Comparison of ENCODE assay signal across 19 cellular contexts in the genomic region with DNA sequence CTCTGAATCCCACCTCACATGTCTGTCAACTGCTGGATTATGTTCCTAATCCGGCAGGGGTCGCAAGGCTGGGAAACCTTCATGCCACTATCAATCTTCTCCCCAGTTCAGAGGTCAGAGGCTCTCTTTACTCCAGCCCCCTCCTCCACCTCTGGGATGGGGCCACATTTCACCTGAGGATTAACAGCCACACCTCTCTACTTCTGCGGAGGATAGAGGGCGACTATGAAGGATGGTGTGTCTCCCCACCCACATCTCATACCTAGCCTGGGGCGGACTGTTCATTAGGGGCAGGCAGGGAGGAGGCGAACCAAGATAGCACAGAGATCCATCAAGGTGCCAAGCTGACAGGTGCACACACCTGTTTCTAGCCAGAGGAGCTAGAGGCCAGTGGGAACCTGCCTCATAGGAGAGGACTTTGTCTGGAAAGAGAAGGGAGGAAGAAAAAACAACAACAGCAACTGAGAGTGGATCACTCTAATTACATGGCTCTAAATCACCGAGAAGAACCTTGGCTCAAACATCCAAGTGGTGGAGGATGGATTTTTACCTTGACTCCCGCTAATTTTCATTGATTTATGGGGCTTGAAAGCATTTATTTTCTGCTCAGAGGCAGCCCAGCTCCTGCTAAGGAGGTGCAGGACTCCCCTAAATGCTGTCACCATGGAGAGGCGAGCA. TPM values are rescaled to one million over a fixed set of nuclear protein-coding genes. Genes with fewer than 3 reads are reported as not detected.
A peak's percentile ranks its signal among the peaks of the same experiment; 100 is the strongest.
DNase-seq lines count a peak whose midpoint lies in the region; ATAC-seq and TF ChIP-seq lines count a peak whose summit lies in the region.
"Had no signal": no experiment of that assay in that cellular context is flagged by ENCODE, and none has a peak within 500 bp of the region (broad histone marks: within the 10 kb centered on the region; RNA-seq: fewer than 3 reads in every experiment).

No MANE protein-coding gene starts in this region.

- H3K4me3 Mint-ChIP-seq in CD8-positive, alpha-beta T cell = no peak overlapping the region
- H3K4me3 Mint-ChIP-seq: CD4-positive, alpha-beta T cell had no signal

- no TSS peak for BruUV-seq in OCI-LY7 (replicated peaks; lab: Mats Ljungman, UMichigan)

- no peak overlapping the region for H3K27ac ChIP-seq in CD8-positive, alpha-beta T cell (ENCODE audit: low read depth, low read length)
- H3K27ac ChIP-seq in HUES6 (ENCODE audit: low read depth, low read length) (no peak overlapping the region), OCI-LY7 (ENCODE audit: low read depth, low read length, poor library complexity, severe bottlenecking) (peak overlapping the region; percentile 78), mesodermal cell (ENCODE audit: low read depth, low read length, severe bottlenecking) (peak overlapping the region; percentile 77)
- H3K27ac ChIP-seq: esophagus muscularis mucosa had no signal

- no peaks in the 10 kb centered on the region for H4K20me1 ChIP-seq in OCI-LY7 (ENCODE audit: insufficient read depth, low read length)

- H3K79me2 ChIP-seq in OCI-LY7 (ENCODE audit: insufficient read depth, low read depth, low read length) = no peaks in the 10 kb centered on the region

- peak overlapping the region; percentile 42 for H3K4me2 ChIP-seq in OCI-LY7 (ENCODE audit: low read length)

- intact Hi-C loops in CD8-positive, alpha-beta T cell (cut with DNase I, micrococcal nuclease) = no loop called here
- intact Hi-C loops in OCI-LY7 (cut with micrococcal nuclease; ENCODE audit: unreplicated experiment) = no loop called here

- POLR2A ChIA-PET in CD8-positive, alpha-beta T cell (lab: Charles Lee) = no interaction called here
- POLR2A ChIA-PET in OCI-LY7 (lab: Charles Lee) = interaction anchor here (0.6 to 1.4 kb wide), 5 partner anchors 12 to 81 kb away, joined by 3 to 6 read pairs (median 3); no protein-coding TSS in a partner anchor

- no peak for TF ChIP-seq CTCF in CD8-positive, alpha-beta T cell (IDR thresholded peaks at IDR 0.05)
- no peak for TF ChIP-seq CTCF in OCI-LY7 (conservative IDR thresholded peaks at IDR 0.05; ENCODE audit: low read length)

- no peaks in the 10 kb centered on the region for H3K36me3 ChIP-seq in CD8-positive, alpha-beta T cell (ENCODE audit: insufficient read depth, low read length)
- H3K36me3 ChIP-seq in HUES6 (ENCODE audit: control insufficient read depth, insufficient read depth, low read length) (no peaks in the 10 kb centered on the region), OCI-LY7 (ENCODE audit: insufficient read depth, low read length) (no peaks in the 10 kb centered on the region), mesodermal cell (ENCODE audit: control insufficient read depth, insufficient read depth, low read length) (no peaks in the 10 kb centered on the region)
- H3K36me3 ChIP-seq: esophagus muscularis mucosa had no signal

- no peak for ATAC-seq in CD8-positive, alpha-beta T cell
- no peak for ATAC-seq in HG03565 (IDR thresholded peaks at IDR 0.05; ENCODE audit: unreplicated experiment)

- H3K36me3 Mint-ChIP-seq in CD8-positive, alpha-beta T cell = no peaks in the 10 kb centered on the region
- H3K36me3 Mint-ChIP-seq: activated naive CD4-positive, alpha-beta T cell treated with anti-CD3 and anti-CD28 coated beads, Interleukin-2, amount 50 U/mL, for 72 hours had no signal

- CTCF ChIA-PET in CD8-positive, alpha-beta T cell (lab: Charles Lee) = interaction anchor here (0.8 to 2.2 kb wide), 9 partner anchors 11 to 141 kb away, joined by 3 to 8 read pairs (median 4); no protein-coding TSS in a partner anchor
- CTCF ChIA-PET in OCI-LY7 (lab: Charles Lee; ENCODE audit: unreplicated experiment) = no interaction called here

- WGBS in mesodermal cell (ENCODE audit: insufficient coverage in 2 of 2), 2 experiments = 74 to 86% methylated on average over 5 to 6 of the region's 9 CpGs

- H3K27me3 ChIP-seq in CD8-positive, alpha-beta T cell (ENCODE audit: insufficient read depth, low read length) = no peaks in the 10 kb centered on the region
- no peaks in the 10 kb centered on the region for H3K27me3 ChIP-seq in HUES6 (ENCODE audit: control insufficient read depth, insufficient read depth, low read length)

- H2AFZ ChIP-seq in OCI-LY7 (ENCODE audit: low read length) = peak overlapping the region; percentile 61; the same call in 1 of the 2 replicates

- peak overlapping the region; percentile 37 for H3K27ac Mint-ChIP-seq in CD8-positive, alpha-beta T cell
- H3K27ac Mint-ChIP-seq: activated naive CD4-positive, alpha-beta T cell treated with anti-CD3 and anti-CD28 coated beads, Interleukin-2, amount 50 U/mL, for 72 hours; CD4-positive, alpha-beta T cell had no signal

- no peak for DNase-seq in CD8-positive, alpha-beta T cell
- DNase-seq in OCI-LY7 (ENCODE audit: low spot score) (no peak), T1000 (lab: John Stamatoyannopoulos, UW) (no peak), NOMO-1 (lab: John Stamatoyannopoulos, UW; ENCODE audit: unreplicated experiment in 2 of 2) (no peak)
- no peak for DNase-seq in stimulated activated naive CD4-positive, alpha-beta T cell treated with Interleukin-2 at 50 U/mL for 16 hours (lab: John Stamatoyannopoulos, UW)
- DNase-seq: CD4-positive, alpha-beta T cell; hypothalamus; stimulated activated CD4-positive, alpha-beta T cell treated with anti-CD3 and anti-CD28 coated beads, Interleukin-2, amount 100 ng/mL, for 48 hours; stimulated activated naive CD4-positive, alpha-beta T cell had no signal

- peaks cover 16% of the 10 kb centered on the region for H3K4me1 ChIP-seq in CD8-positive, alpha-beta T cell (ENCODE audit: insufficient read depth, low read length)
- H3K4me1 ChIP-seq in HUES6 (ENCODE audit: control insufficient read depth, insufficient read depth, low read length) (peaks cover 19% of the 10 kb centered on the region), OCI-LY7 (ENCODE audit: insufficient read depth, low read length, poor library complexity, severe bottlenecking) (peaks cover 61% of the 10 kb centered on the region), mesodermal cell (ENCODE audit: control insufficient read depth, insufficient read depth, low read length, poor library complexity, severe bottlenecking) (peaks cover 14% of the 10 kb centered on the region)
- H3K4me1 ChIP-seq: esophagus muscularis mucosa had no signal

- H3K9me3 Mint-ChIP-seq in CD8-positive, alpha-beta T cell = no peaks in the 10 kb centered on the region
- H3K9me3 Mint-ChIP-seq: activated naive CD4-positive, alpha-beta T cell treated with anti-CD3 and anti-CD28 coated beads, Interleukin-2, amount 50 U/mL, for 72 hours; CD4-positive, alpha-beta T cell had no signal

- no peak overlapping the region for H3K4me3 ChIP-seq in CD8-positive, alpha-beta T cell (ENCODE audit: low read depth, low read length)
- H3K4me3 ChIP-seq in HUES6 (ENCODE audit: low read depth, low read length) (no peak overlapping the region), OCI-LY7 (ENCODE audit: low read depth, low read length, poor library complexity, severe bottlenecking) (no peak overlapping the region), mesodermal cell (ENCODE audit: extremely low read depth, insufficient read depth, low read length, poor library complexity, severe bottlenecking) (no peak overlapping the region)
- H3K4me3 ChIP-seq: esophagus muscularis mucosa had no signal

- H3K27me3 Mint-ChIP-seq in CD8-positive, alpha-beta T cell (ENCODE audit: low read depth) = no peaks in the 10 kb centered on the region
- H3K27me3 Mint-ChIP-seq: CD4-positive, alpha-beta T cell had no signal

- no peaks in the 10 kb centered on the region for H3K9me2 ChIP-seq in OCI-LY7 (ENCODE audit: insufficient read depth, low read length)

- peak overlapping the region; percentile 3 for H3K9ac ChIP-seq in HUES6 (ENCODE audit: low read length)

- no peaks in the 10 kb centered on the region for H3K9me3 ChIP-seq in CD8-positive, alpha-beta T cell (ENCODE audit: low read length)
- H3K9me3 ChIP-seq in HUES6 (ENCODE audit: control insufficient read depth, insufficient read depth, low read depth, low read length) (no peaks in the 10 kb centered on the region), OCI-LY7 (ENCODE audit: low read length) (no peaks in the 10 kb centered on the region), mesodermal cell (ENCODE audit: control insufficient read depth, low read length) (no peaks in the 10 kb centered on the region)
- H3K9me3 ChIP-seq: esophagus muscularis mucosa had no signal

- peaks cover 10% of the 10 kb centered on the region for H3K4me1 Mint-ChIP-seq in CD8-positive, alpha-beta T cell (ENCODE audit: low read depth)

RNA-seq across cellular contexts. Expression of a gene that starts 41.9 kb away (rescaled TPM):
- total RNA-seq in CD8-positive, alpha-beta T cell = 10 to 100 TPM; 59.9 to 62.4 TPM
- 0.13 TPM in 1 of 2 replicates, not detected in the other for total RNA-seq in OCI-LY7 (2014; rRNA removed; shearing (Covaris generic))
- 0.79 and 1.2 TPM in 2 replicates for total RNA-seq in OCI-LY7 (2022)
- 2.0 TPM for polyA plus RNA-seq in mesodermal cell (2013, experiment 1 of 2)
- 3.4 TPM for polyA plus RNA-seq in mesodermal cell (2013, experiment 2 of 2)
- total RNA-seq: chondrocyte had no signal

RNA-seq across cellular contexts. Expression of a gene that starts 58.9 kb away (rescaled TPM):
- not detected for total RNA-seq in CD8-positive, alpha-beta T cell
- not detected in 2 replicates for total RNA-seq in OCI-LY7 (2014; rRNA removed; shearing (Covaris generic))
- total RNA-seq in OCI-LY7 (2022) = not detected in 2 replicates
- 10.0 TPM for polyA plus RNA-seq in mesodermal cell (2013, experiment 1 of 2)
- 14.1 TPM for polyA plus RNA-seq in mesodermal cell (2013, experiment 2 of 2)
- total RNA-seq: activated CD8-positive, alpha-beta memory T cell treated with anti-CD3 and anti-CD28 coated beads for 36 hours; activated naive CD4-positive, alpha-beta T cell treated with anti-CD3 and anti-CD28 coated beads, Interleukin-2, amount 50 U/mL, for 72 hours; CD4-positive, alpha-beta T cell; chondrocyte; esophagus muscularis mucosa; M059J; posterior vena cava; T-helper 2 cell treated with Interferon-gamma antibody and Interleukin-4, amounts not matched to agents 100 ng/mL and 5 ng/mL, for 36 hours had no signal

Comparison
In these comparisons a context has a peak if more than half of its experiments do, and no peak if none do; other contexts are left out.
1. H3K27ac ChIP-seq: peak in OCI-LY7 (single experiment) and mesodermal cell (single experiment); none in CD8-positive, alpha-beta T cell (single experiment) and HUES6 (single experiment).
2. RNA of a gene that starts 41.9 kb away (total RNA-seq): 59.9 to 62.4 TPM in CD8-positive, alpha-beta T cell; 0.13 to 1.2 TPM in OCI-LY7; every median in the first group is over 10 times any median in the second.